38 cellular contexts compared by ENCODE assay signal in genomic region chr3:46238386-46238785, GRCh38. TPM values are rescaled to one million over a fixed set of nuclear protein-coding genes. Genes with fewer than 3 reads are reported as not detected.
"Had no signal": no experiment of that assay in that cellular context is flagged by ENCODE, and none has a peak within 500 bp of the region (broad histone marks: within the 10 kb centered on the region; RNA-seq: fewer than 3 reads in every experiment).

No MANE protein-coding gene starts in this region.

- H3K27me3 ChIP-seq: MG63 had no signal

- H3K4me3 ChIP-seq: MG63 had no signal

- H3K4me2 ChIP-seq: KMS-11 had no signal

- H3K36me3 ChIP-seq: MG63 had no signal

- H3K27ac ChIP-seq: KMS-11 had no signal

- H3K9ac ChIP-seq: KMS-11 had no signal

- DNase-seq: Karpas-422, Kasumi-1, KG1, MG63, MM.1S, MV-4-11, NCI-H1048, NCI-H1092, NCI-H1092 treated with DMSO at 0.1 percent for 48 hours, NCI-H1105, NCI-H1105 treated with DMSO at 0.1 percent for 48 hours, NCI-H1417, NCI-H1417 treated with DMSO at 0.1 percent for 48 hours, NCI-H1436, NCI-H1436 treated with DMSO at 0.1 percent for 48 hours, NCI-H146, NCI-H1694, NCI-H1694 treated with DMSO at 0.1 percent for 48 hours, NCI-H187, NCI-H187 treated with DMSO at 0.1 percent for 48 hours, NCI-H1930, NCI-H2029, NCI-H2029 treated with DMSO at 0.1 percent for 48 hours, NCI-H2081, NCI-H2081 treated with DMSO at 0.1 percent for 48 hours, NCI-H2107, NCI-H2171, NCI-H2171 treated with DMSO at 0.1 percent for 48 hours, NCI-H2227 treated with DMSO at 0.1 percent for 48 hours, NCI-H226, NCI-H345, NCI-H446, NCI-H446 treated with DMSO at 0.1 percent for 48 hours, NCI-H510A had no signal

- H3K9me3 ChIP-seq: MG63 had no signal

RNA-seq across cellular contexts. Expression of gene CCR3, which starts 3.9 kb away (rescaled TPM):
- total RNA-seq: LHCN-M2, MCF 10A, NCI-H460 had no signal

RNA-seq across cellular contexts. Expression of gene CCR1, which starts 30.3 kb away (rescaled TPM):
- total RNA-seq: MCF 10A had no signal
